Comparison of ENCODE assay signal across 9 cellular contexts in the genomic region with DNA sequence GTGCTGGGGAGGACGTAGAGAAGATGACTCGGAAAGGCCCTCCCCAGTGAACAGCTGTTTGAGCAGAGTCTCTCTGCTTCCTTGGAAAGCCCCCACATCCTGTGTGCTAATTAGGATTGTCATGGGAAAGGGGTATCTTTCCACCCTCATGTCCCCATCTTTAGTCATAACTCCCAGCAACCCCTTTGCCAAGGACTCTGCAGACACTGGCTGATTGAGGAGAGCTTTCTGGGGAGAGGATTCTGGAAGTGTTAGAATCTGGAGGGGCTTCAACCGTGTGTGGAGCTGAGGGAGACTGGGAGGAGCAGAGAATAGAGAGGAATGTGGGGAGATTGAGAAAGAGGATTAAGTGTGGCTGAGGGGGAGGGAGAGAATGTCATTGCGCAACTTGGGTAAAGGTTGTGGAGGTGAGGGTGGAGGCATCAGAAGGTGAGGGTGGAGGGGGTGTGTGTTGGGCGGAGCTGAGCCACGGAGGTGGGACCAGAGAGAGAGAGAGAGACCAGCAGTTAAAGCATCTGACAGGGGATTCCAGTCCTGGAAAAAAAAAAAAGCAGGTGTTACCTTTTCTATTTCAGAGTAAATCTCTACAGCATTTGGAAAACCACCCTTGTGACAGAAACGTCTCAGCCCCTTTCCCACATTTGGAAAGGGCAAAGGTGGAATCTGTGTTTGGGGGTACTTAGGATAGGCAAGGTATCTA. TPM values are rescaled to one million over a fixed set of nuclear protein-coding genes. Genes with fewer than 3 reads are reported as not detected.
DNase-seq lines count a peak whose midpoint lies in the region; ATAC-seq, FAIRE-seq and TF ChIP-seq lines count a peak whose summit lies in the region.
"Had no signal": no experiment of that assay in that cellular context is flagged by ENCODE, and none has a peak within 500 bp of the region (broad histone marks: within the 10 kb centered on the region; RNA-seq: fewer than 3 reads in every experiment).

No MANE protein-coding gene starts in this region.

- TF ChIP-seq CTCF in OCI-LY3 (IDR thresholded peaks at IDR 0.05; ENCODE audit: low read depth, low read length) = no peak
- no peak for TF ChIP-seq CTCF in foreskin keratinocyte (conservative IDR thresholded peaks at IDR 0.05)
- TF ChIP-seq CTCF in pancreas (IDR thresholded peaks at IDR 0.05) = no peak

- 0 out of 2 replicates have a peak overlapping the region, but pooled peaks have one; percentile 98 for H3K4me2 ChIP-seq in OCI-LY3 (ENCODE audit: low read length)

- H2AFZ ChIP-seq in OCI-LY3 (ENCODE audit: low read depth, low read length) = no peak overlapping the region

- peaks cover 13% of the 10 kb centered on the region for H3K27me3 ChIP-seq in OCI-LY3 (ENCODE audit: low read depth, low read length)
- no peaks in the 10 kb centered on the region for H3K27me3 ChIP-seq in foreskin keratinocyte
- H3K27me3 ChIP-seq in pancreas = no peaks in the 10 kb centered on the region

- intact Hi-C loops in pancreas (cut with DNase I) = loop anchor here in 2 of 3 donors (5.0 to 10.0 kb wide), 3 partner anchors 33 to 251 kb away; partner anchors contain the start of gene OR5A2 (in 1 of the 2)

- peaks cover 17% of the 10 kb centered on the region for H3K4me1 ChIP-seq in OCI-LY3 (ENCODE audit: low read length)
- peaks cover 5% of the 10 kb centered on the region for H3K4me1 ChIP-seq in foreskin keratinocyte
- no peaks in the 10 kb centered on the region for H3K4me1 ChIP-seq in pancreas

- DNase-seq in Caki2 (ENCODE audit: low read depth) = peak; percentile 22
- DNase-seq in foreskin keratinocyte = peak; percentile 84 to 89
- DNase-seq in pancreas = peak in 4 of 6 donors; percentile 56 to 71 (median 66)
- DNase-seq in NCI-H1436 (lab: John Stamatoyannopoulos, UW) = no peak
- DNase-seq: activated CD8-positive, alpha-beta memory T cell treated with anti-CD3 and anti-CD28 coated beads for 24 hours had no signal

- H4K20me1 ChIP-seq in OCI-LY3 (ENCODE audit: insufficient read depth, low read length) = 0 out of 2 replicates have a peak, but pooled peaks cover 4% of the 10 kb centered on the region

- 33 to 37% methylated on average over 7 of the region's 7 CpGs for WGBS in pancreas, 2 donors

- H3K9me3 ChIP-seq in OCI-LY3 (ENCODE audit: insufficient read depth, low read length) (peaks cover 7% of the 10 kb centered on the region; the same call in 1 of the 2 replicates), pancreas (no peaks in the 10 kb centered on the region)

- ATAC-seq in foreskin keratinocyte (peak; percentile 44), pancreas (peak; percentile 38 to 61 (median 56)), GM21367 (IDR thresholded peaks at IDR 0.05; ENCODE audit: unreplicated experiment) (no peak), HG02571 (IDR thresholded peaks at IDR 0.05; ENCODE audit: unreplicated experiment) (no peak), HG02885 (IDR thresholded peaks at IDR 0.05; ENCODE audit: poor library complexity, unreplicated experiment) (no peak)

- no peak for FAIRE-seq in pancreas (lab: Jason Lieb, UNC)

- in situ Hi-C loops in Caki2 (cut with HindIII; ENCODE audit: low pct_unique_long_range_greater_than_20kb, low sequenced_read_pairs) = no loop called here

- H3K36me3 ChIP-seq in OCI-LY3 (replicated peaks; ENCODE audit: low read depth, low read length) (peaks cover 24% of the 10 kb centered on the region), pancreas (no peaks in the 10 kb centered on the region)

- H3K4me3 ChIP-seq in OCI-LY3 (ENCODE audit: low read length) = peak overlapping the region; percentile 91; the same call in 1 of the 2 replicates
- H3K4me3 ChIP-seq in pancreas = peak overlapping the region in 3 of 4 donors; percentile 54 to 77 (median 75)

- no peak overlapping the region for H3K9ac ChIP-seq in OCI-LY3 (ENCODE audit: low read length)

- no peaks in the 10 kb centered on the region; the same call in 1 of the 2 replicates for H3K79me2 ChIP-seq in OCI-LY3 (ENCODE audit: low read length)

- no peak overlapping the region for H3K27ac ChIP-seq in OCI-LY3 (ENCODE audit: low read length)
- peak overlapping the region; percentile 84 for H3K27ac ChIP-seq in foreskin keratinocyte
- H3K27ac ChIP-seq in pancreas = peak overlapping the region; percentile 53 to 76 (median 63)

RNA-seq across cellular contexts. Expression of gene DTX4, which starts 2.2 kb away (rescaled TPM):
- total RNA-seq in Caki2 (2014; rRNA removed; shearing (Covaris generic); ENCODE audit: low replicate concordance) = 2.0 and 4.2 TPM in 2 replicates
- total RNA-seq in foreskin keratinocyte (5.7 and 6.2 TPM in 2 replicates), pancreas (10 to 100 TPM in 2 of 6 donors, 1 to 10 TPM in 4; 5.9 to 16.3 (median 8.3) TPM)
- polyA plus RNA-seq in foreskin keratinocyte (2.3 and 2.7 TPM in 2 replicates), pancreas (10 to 100 TPM in 1 of 2 donors, 1 to 10 TPM in 1; 9.0 to 12.3 TPM)

RNA-seq across cellular contexts. Expression of gene FAM111A, which starts 31.5 kb away (rescaled TPM):
- total RNA-seq in Caki2 (2014; rRNA removed; shearing (Covaris generic); ENCODE audit: low replicate concordance) = 28.7 and 39.5 TPM in 2 replicates
- total RNA-seq in foreskin keratinocyte (37.2 and 40.8 TPM in 2 replicates), pancreas (10 to 100 TPM in 2 of 6 donors, 1 to 10 TPM in 4; 3.9 to 25.1 (median 8.1) TPM)
- polyA plus RNA-seq in foreskin keratinocyte (12.6 and 14.3 TPM in 2 replicates), pancreas (10 to 100 TPM; 19.7 to 25.1 TPM)

RNA-seq across cellular contexts. Expression of gene MPEG1, which starts 38.6 kb away (rescaled TPM):
- total RNA-seq in Caki2 (2014; rRNA removed; shearing (Covaris generic); ENCODE audit: low replicate concordance) = not detected in 2 replicates
- total RNA-seq in foreskin keratinocyte (not detected in 2 replicates), pancreas (1 to 10 TPM in 5 of 6 donors, under 1 TPM in 1; 0.51 to 7.1 (median 3.4) TPM)
- polyA plus RNA-seq in foreskin keratinocyte (not detected in 2 replicates), pancreas (under 1 TPM; 0.68 to 0.92 TPM)

Comparison
In these comparisons a context has a peak if more than half of its experiments do, and no peak if none do; other contexts are left out.
1. ATAC-seq: peak in foreskin keratinocyte (single experiment) and pancreas (4 of 4); none in GM21367 (single experiment), HG02571 (single experiment) and HG02885 (single experiment).